In the genomic region with DNA sequence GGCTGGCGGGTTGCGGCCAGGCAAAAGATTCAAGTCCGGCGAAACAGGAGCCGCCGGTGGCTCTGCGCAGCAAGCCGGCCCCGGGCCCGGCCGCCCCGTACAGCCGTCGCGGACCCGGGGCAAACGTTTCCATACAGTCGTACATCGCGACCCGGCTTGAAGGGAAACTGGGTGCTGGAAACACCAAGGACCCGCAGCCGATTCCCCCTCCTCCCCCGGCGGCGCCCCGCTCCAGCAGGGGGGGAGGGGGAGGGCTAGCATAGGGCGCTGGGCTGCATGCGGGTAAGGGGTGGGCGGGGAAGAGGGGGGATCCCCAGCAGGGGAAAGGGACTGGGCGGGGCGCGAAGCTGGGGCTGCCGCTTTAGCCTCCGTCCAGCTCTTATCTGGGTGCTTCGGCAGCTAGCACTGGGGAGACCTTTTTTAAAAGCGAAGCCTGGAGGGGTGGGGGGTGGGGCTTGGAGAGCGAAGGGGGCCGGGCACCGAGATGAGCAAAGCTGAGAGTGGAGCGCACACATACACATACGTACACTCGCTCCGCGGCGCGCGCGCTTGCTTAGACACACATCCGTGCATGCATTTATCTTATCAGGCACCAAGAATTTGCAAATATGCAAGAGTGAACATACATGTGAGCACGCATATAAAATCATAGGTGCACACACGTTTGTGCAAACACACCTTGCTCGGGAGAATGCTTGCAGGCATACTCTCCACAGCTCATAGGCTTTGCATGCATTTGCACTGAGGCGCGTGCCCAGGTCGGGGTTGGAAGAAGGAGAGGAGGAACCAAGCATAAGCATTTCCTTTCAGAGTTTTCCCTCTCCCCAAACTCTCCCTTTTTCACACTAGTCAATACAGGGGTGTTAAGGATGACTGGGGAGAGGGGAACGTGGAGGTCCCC, we compare ENCODE assay signal across 8 cellular contexts. TPM values are rescaled to one million over a fixed set of nuclear protein-coding genes. Genes with fewer than 3 reads are reported as not detected.
DNase-seq lines count a peak whose midpoint lies in the region; ATAC-seq and TF ChIP-seq lines count a peak whose summit lies in the region.

No MANE protein-coding gene starts in this region.

- peak overlapping the region; percentile 92 for H3K27ac ChIP-seq in CD4-positive, alpha-beta T cell (ENCODE audit: low read depth, low read length)
- H3K27ac ChIP-seq in HUES6 (ENCODE audit: low read depth, low read length) (no peak overlapping the region), angular gyrus (ENCODE audit: low read depth, low read length) (peak overlapping the region; percentile 54)

- peaks cover 86% of the 10 kb centered on the region for H3K4me1 Mint-ChIP-seq in CD4-positive, alpha-beta T cell (ENCODE audit: low read depth)
- peaks cover 69% of the 10 kb centered on the region for H3K4me1 Mint-ChIP-seq in T-helper 17 cell

- CTCF ChIA-PET in CD4-positive, alpha-beta T cell (lab: Charles Lee): interaction anchor here (0.5 to 8.3 kb wide), 8 partner anchors 10 to 101 kb away, joined by 3 to 68 read pairs (median 3); a partner anchor contains a TSS

- peaks cover 70% of the 10 kb centered on the region for H3K4me1 ChIP-seq in HUES6 (ENCODE audit: control insufficient read depth, insufficient read depth, low read length)

- no peaks in the 10 kb centered on the region for H3K27me3 Mint-ChIP-seq in CD4-positive, alpha-beta T cell
- H3K27me3 Mint-ChIP-seq in T-helper 17 cell: no peaks in the 10 kb centered on the region

- ATAC-seq in CD4-positive, alpha-beta T cell (ENCODE audit: poor library complexity): peak; percentile 75
- ATAC-seq in GM21360 (IDR thresholded peaks at IDR 0.05; ENCODE audit: unreplicated experiment) (peak; percentile 30), T-helper 17 cell (peak; percentile 72)

- H3K9ac ChIP-seq in HUES6 (ENCODE audit: low read length): peak overlapping the region; percentile 64

- peak overlapping the region; percentile 100 for H3K4me3 Mint-ChIP-seq in CD4-positive, alpha-beta T cell
- H3K4me3 Mint-ChIP-seq in T-helper 17 cell: peak overlapping the region; percentile 100

- no peak for TF ChIP-seq CTCF in CD4-positive, alpha-beta T cell (IDR thresholded peaks at IDR 0.05)
- no peak for TF ChIP-seq CTCF in retinal pigment epithelial cell (conservative IDR thresholded peaks at IDR 0.05; ENCODE audit: low read depth, low read length)

- no peaks in the 10 kb centered on the region for H3K36me3 ChIP-seq in HUES6 (ENCODE audit: control insufficient read depth, insufficient read depth, low read length)

- H3K9me3 Mint-ChIP-seq in CD4-positive, alpha-beta T cell: no peaks in the 10 kb centered on the region

- H3K36me3 Mint-ChIP-seq in CD4-positive, alpha-beta T cell (ENCODE audit: low read depth): peaks cover 33% of the 10 kb centered on the region
- peaks cover 6% of the 10 kb centered on the region for H3K36me3 Mint-ChIP-seq in T-helper 17 cell (ENCODE audit: low read depth)

- peak overlapping the region; percentile 80 for H3K4me3 ChIP-seq in HUES6 (ENCODE audit: low read depth, low read length)
- H3K4me3 ChIP-seq in retinal pigment epithelial cell (ENCODE audit: low read length): peak overlapping the region; percentile 72

- DNase-seq in CD4-positive, alpha-beta T cell: peak; percentile 66 to 81 (median 76)
- DNase-seq in T-helper 17 cell: peak; percentile 61 to 66 (median 61)
- DNase-seq in hepatic stellate cell (ENCODE audit: low spot score): peak; percentile 82
- no peak for DNase-seq in retinal pigment epithelial cell (ENCODE audit: low read depth)
- no peak for DNase-seq in DMS 273 treated with DMSO at 0.1 percent for 48 hours (lab: John Stamatoyannopoulos, UW)

- peak overlapping the region; percentile 90 for H3K27ac Mint-ChIP-seq in CD4-positive, alpha-beta T cell
- peak overlapping the region; percentile 99 for H3K27ac Mint-ChIP-seq in T-helper 17 cell

- POLR2A ChIA-PET in CD4-positive, alpha-beta T cell (lab: Charles Lee): interaction anchor here (0.7 to 5.6 kb wide), 32 partner anchors 10 to 635 kb away, joined by 3 to 43 read pairs (median 5); a partner anchor contains a TSS

- H3K9me3 ChIP-seq in CD4-positive, alpha-beta T cell (ENCODE audit: control insufficient read depth, low read length): no peaks in the 10 kb centered on the region
- no peaks in the 10 kb centered on the region for H3K9me3 ChIP-seq in HUES6 (ENCODE audit: control insufficient read depth, insufficient read depth, low read depth, low read length)
- no peaks in the 10 kb centered on the region for H3K9me3 ChIP-seq in T-helper 17 cell (ENCODE audit: control insufficient read depth, low read length, poor library complexity, severe bottlenecking)

- no peaks in the 10 kb centered on the region for H3K27me3 ChIP-seq in CD4-positive, alpha-beta T cell (ENCODE audit: control insufficient read depth, insufficient read depth, low read length)
- H3K27me3 ChIP-seq in HUES6 (ENCODE audit: control insufficient read depth, insufficient read depth, low read length): peaks cover 12% of the 10 kb centered on the region

- intact Hi-C loops in CD4-positive, alpha-beta T cell (cut with DNase I, micrococcal nuclease): loop anchor here (1.0 to 5.0 kb wide), 3 partner anchors 38 to 47 kb away; a partner anchor contains a TSS

RNA-seq across cellular contexts. Expression of a gene that starts 11.8 kb away (rescaled TPM):
- 10 to 100 TPM; 14.0 to 15.8 TPM for total RNA-seq in CD4-positive, alpha-beta T cell
- 10 to 100 TPM; 57.6 to 57.8 TPM for total RNA-seq in T-helper 17 cell

RNA-seq across cellular contexts. Expression of a gene that starts 13.2 kb away (rescaled TPM):
- total RNA-seq in CD4-positive, alpha-beta T cell: 100 to 1,000 TPM; 166 to 180 TPM
- 100 to 1,000 TPM; 306 to 367 TPM for total RNA-seq in T-helper 17 cell

RNA-seq across cellular contexts. Expression of a gene that starts 39.5 kb away (rescaled TPM):
- total RNA-seq in CD4-positive, alpha-beta T cell: 10 to 100 TPM; 56.7 to 57.3 TPM
- total RNA-seq in T-helper 17 cell: 10 to 100 TPM; 57.2 to 61.0 TPM

RNA-seq across cellular contexts. Expression of a gene that starts 39.7 kb away (rescaled TPM):
- total RNA-seq in CD4-positive, alpha-beta T cell: 10 to 100 TPM; 24.4 to 24.7 TPM
- total RNA-seq in T-helper 17 cell: 10 to 100 TPM; 24.3 to 34.6 TPM

RNA-seq across cellular contexts. Expression of a gene that starts 47.9 kb away (rescaled TPM):
- under 1 TPM; 0.20 to 0.71 TPM for total RNA-seq in CD4-positive, alpha-beta T cell
- total RNA-seq in T-helper 17 cell: under 1 TPM; 0.30 to 0.83 TPM

Comparison
In these comparisons a context has a peak if more than half of its experiments do, and no peak if none do; other contexts are left out.
1. DNase-seq: peak in CD4-positive, alpha-beta T cell (10 of 10), T-helper 17 cell (3 of 3) and hepatic stellate cell (single experiment); none in retinal pigment epithelial cell (single experiment) and DMS 273 treated with DMSO at 0.1 percent for 48 hours (single experiment).
2. Peak in every context shown above with its lines, with median percentiles within 50 percentile points of each other: ATAC-seq.